20 cellular contexts compared by ENCODE assay signal in the genomic region with DNA sequence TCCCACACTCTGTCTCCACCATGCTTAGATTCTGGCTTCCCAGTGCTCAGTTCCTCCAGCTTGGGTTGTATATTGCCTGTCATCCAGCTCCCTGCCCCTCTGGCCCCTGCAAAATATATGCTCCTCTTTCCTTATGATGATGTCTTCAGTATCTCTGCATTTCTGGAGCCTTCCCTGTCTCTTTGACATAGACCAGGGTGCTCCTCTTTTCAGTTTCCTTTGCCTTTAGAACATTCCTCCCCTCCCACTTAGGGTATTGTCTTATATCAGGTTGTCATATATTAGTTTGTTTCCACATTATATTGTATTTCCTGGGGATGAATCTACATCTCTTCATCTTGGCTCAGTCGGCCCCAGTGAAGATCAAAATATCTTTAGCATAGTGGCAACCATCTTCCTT.
DNase-seq lines count a peak whose midpoint lies in the region; ATAC-seq, FAIRE-seq and TF ChIP-seq lines count a peak whose summit lies in the region.
"Had no signal": no experiment of that assay in that cellular context is flagged by ENCODE, and none has a peak within 500 bp of the region (broad histone marks: within the 10 kb centered on the region; RNA-seq: fewer than 3 reads in every experiment).

No MANE protein-coding gene starts in this region.

- H3K23me2 ChIP-seq in H1 (ENCODE audit: low read depth, low read length): no peaks in the 10 kb centered on the region

- H3K4me1 Mint-ChIP-seq in T-helper 2 cell treated with Interferon-gamma antibody and Interleukin-4, amounts not matched to agents 5 μg/mL and 100 μg/mL, for 36 hours (ENCODE audit: low read depth): peaks cover 69% of the 10 kb centered on the region
- peaks cover 72% of the 10 kb centered on the region for H3K4me1 Mint-ChIP-seq in stimulated activated naive CD8-positive, alpha-beta T cell treated with anti-CD3 and anti-CD28 coated beads, Interleukin-15, Interleukin-2, amounts not matched to agents 100 ng/mL and 50 ng/mL, for 24 hours (ENCODE audit: low read depth)
- H3K4me1 Mint-ChIP-seq: GM23338 had no signal

- H3K4me3 ChIP-seq in H1 (ENCODE audit: extremely low read depth in 1 of 4, insufficient read depth in 2 of 4, low read depth in 3 of 4, low read length in 4 of 4): no peak overlapping the region
- H3K4me3 ChIP-seq: GM23338 had no signal

- H3K4me1 ChIP-seq in H1 (replicated peaks in 1 of 4; ENCODE audit: control insufficient read depth in 3 of 4, insufficient read depth in 4 of 4, low read length in 3 of 4): no peaks in the 10 kb centered on the region

- no peak overlapping the region for H2BK5ac ChIP-seq in H1 (ENCODE audit: low read depth, low read length)

- no peak for ATAC-seq in stimulated activated naive CD8-positive, alpha-beta T cell treated with anti-CD3 and anti-CD28 coated beads, Interleukin-15, Interleukin-2, amounts not matched to agents 100 U/mL and 50 U/mL, for 24 hours
- no peak for ATAC-seq in GM21423 (IDR thresholded peaks at IDR 0.05; ENCODE audit: unreplicated experiment)
- ATAC-seq: GM23338 had no signal

- no peaks in the 10 kb centered on the region for H3K27me3 ChIP-seq in H1 (replicated peaks in 1 of 4; ENCODE audit: control insufficient read depth in 3 of 4, extremely low read depth in 1 of 4, insufficient read depth in 3 of 4, low read length in 3 of 4)

- 83% methylated on average over 1 of the region's 1 CpG; no CpG with 5 or more reads in 1 of the 2 experiments for WGBS in H1 (ENCODE audit: extremely low coverage in 1 of 2, insufficient coverage in 1 of 2, insufficient read length in 1 of 2, insufficient replicate concordance in 2 of 2, low coverage in 1 of 2, low lambda C conversion rate in 2 of 2, missing lambda C conversion rate in 1 of 2), 2 experiments

- H2BK120ac ChIP-seq in H1 (replicated peaks; ENCODE audit: low read depth, low read length): no peak overlapping the region

- no peaks in the 10 kb centered on the region for H3K79me2 ChIP-seq in H1 (ENCODE audit: control insufficient read depth in 1 of 2, insufficient read depth in 2 of 2, low read length in 2 of 2)

- TF ChIP-seq CTCF in H1 (IDR thresholded peaks at IDR 0.05; ENCODE audit: control extremely low read depth in 1 of 3, insufficient read depth in 1 of 3, low read depth in 1 of 3, low read length in 3 of 3) (no peak), GM13976 (IDR thresholded peaks at IDR 0.05; ENCODE audit: borderline replicate concordance, control extremely low read depth, extremely low read depth, insufficient read depth, missing control alignments) (no peak)

- peak overlapping the region; percentile 83 for H3K27ac Mint-ChIP-seq in T-helper 2 cell treated with Interferon-gamma antibody and Interleukin-4, amounts not matched to agents 5 μg/mL and 100 μg/mL, for 36 hours
- peak overlapping the region; percentile 97 for H3K27ac Mint-ChIP-seq in stimulated activated naive CD8-positive, alpha-beta T cell treated with anti-CD3 and anti-CD28 coated beads, Interleukin-15, Interleukin-2, amounts not matched to agents 100 ng/mL and 50 ng/mL, for 24 hours
- H3K27ac Mint-ChIP-seq: GM23338, IgD-negative memory B cell had no signal

- H2BK20ac ChIP-seq in H1 (ENCODE audit: low read length): no peak overlapping the region

- CTCF ChIA-PET in H1 (lab: Charles Lee; ENCODE audit: partially characterized antibody): no interaction called here

- no peak overlapping the region for H3K9ac ChIP-seq in H1 (replicated peaks in 1 of 4; ENCODE audit: extremely low read depth in 1 of 4, low read depth in 3 of 4, low read length in 3 of 4)

- H3K14ac ChIP-seq in H1 (ENCODE audit: insufficient read length): no peak overlapping the region

- POLR2A ChIA-PET in H1 (lab: Charles Lee; ENCODE audit: partially characterized antibody): no interaction called here

- in situ Hi-C loops in GM13976 (cut with MboI; ENCODE audit: low sequenced_read_pairs, unreplicated experiment): no loop called here

- 0 out of 2 replicates have a peak overlapping the region, but pooled peaks have one; percentile 14 for H4K8ac ChIP-seq in H1 (ENCODE audit: extremely low read depth, insufficient read depth, low read length)

- TF ChIP-seq EP300 in H1 (IDR thresholded peaks at IDR 0.05; ENCODE audit: borderline replicate concordance in 1 of 2, low read depth in 2 of 2, low read length in 2 of 2): no peak

- no peak overlapping the region for H2BK15ac ChIP-seq in H1 (ENCODE audit: low read length)

- H4K91ac ChIP-seq in H1 (replicated peaks; ENCODE audit: insufficient read length, low read length): no peak overlapping the region

- no peak overlapping the region for H3K4ac ChIP-seq in H1 (replicated peaks; ENCODE audit: insufficient read length, low read depth, low read length)

- H4K20me1 ChIP-seq in H1 (replicated peaks in 1 of 2; ENCODE audit: control insufficient read depth in 1 of 2, insufficient read depth in 2 of 2, low read length in 2 of 2): no peaks in the 10 kb centered on the region

- no peak overlapping the region for H2BK12ac ChIP-seq in H1 (ENCODE audit: low read depth, low read length)

- no peak for TF ChIP-seq RAD21 in H1 (IDR thresholded peaks at IDR 0.05 in 1 of 2, conservative IDR thresholded peaks at IDR 0.05 in 1 of 2; ENCODE audit: low read depth in 2 of 2, low read length in 2 of 2)

- H3K4me2 ChIP-seq in H1 (ENCODE audit: insufficient read depth in 1 of 2, low read depth in 2 of 2, low read length in 2 of 2): no peak overlapping the region
- H3K4me2 ChIP-seq: GM23338 had no signal

- H3K9me3 Mint-ChIP-seq in T-helper 2 cell treated with Interferon-gamma antibody and Interleukin-4, amounts not matched to agents 5 μg/mL and 100 μg/mL, for 36 hours: no peaks in the 10 kb centered on the region
- H3K9me3 Mint-ChIP-seq in stimulated activated naive CD8-positive, alpha-beta T cell treated with anti-CD3 and anti-CD28 coated beads, Interleukin-15, Interleukin-2, amounts not matched to agents 100 ng/mL and 50 ng/mL, for 24 hours: peaks cover 4% of the 10 kb centered on the region
- H3K9me3 Mint-ChIP-seq: GM23338, IgD-negative memory B cell had no signal

- peak overlapping the region; percentile 67 for H3K4me3 Mint-ChIP-seq in T-helper 2 cell treated with Interferon-gamma antibody and Interleukin-4, amounts not matched to agents 5 μg/mL and 100 μg/mL, for 36 hours
- peak overlapping the region; percentile 83 for H3K4me3 Mint-ChIP-seq in stimulated activated naive CD8-positive, alpha-beta T cell treated with anti-CD3 and anti-CD28 coated beads, Interleukin-15, Interleukin-2, amounts not matched to agents 100 ng/mL and 50 ng/mL, for 24 hours
- H3K4me3 Mint-ChIP-seq: GM23338 had no signal

- no peaks in the 10 kb centered on the region for H3K79me1 ChIP-seq in H1 (ENCODE audit: low read depth, low read length)

- H3K27me3 Mint-ChIP-seq in T-helper 2 cell treated with Interferon-gamma antibody and Interleukin-4, amounts not matched to agents 5 μg/mL and 100 μg/mL, for 36 hours (ENCODE audit: low read depth): no peaks in the 10 kb centered on the region
- H3K27me3 Mint-ChIP-seq in stimulated activated naive CD8-positive, alpha-beta T cell treated with anti-CD3 and anti-CD28 coated beads, Interleukin-15, Interleukin-2, amounts not matched to agents 100 ng/mL and 50 ng/mL, for 24 hours: no peaks in the 10 kb centered on the region

- no peak overlapping the region for H2AK5ac ChIP-seq in H1 (ENCODE audit: low read depth, low read length)

- no peaks in the 10 kb centered on the region for H3K36me3 ChIP-seq in H1 (ENCODE audit: control insufficient read depth in 2 of 4, insufficient read depth in 4 of 4, low read length in 3 of 4)

- no peak for DNase-seq in T-helper 2 cell treated with Interferon-gamma antibody and Interleukin-4, amounts not matched to agents 5 μg/mL and 100 μg/mL, for 36 hours (ENCODE audit: low spot score)
- DNase-seq in T-helper 2 cell (no peak), H1 (ENCODE audit: low read depth in 1 of 2, low spot score in 2 of 2) (no peak), GM13976 (ENCODE audit: low spot score) (no peak)
- DNase-seq in stimulated activated naive CD8-positive, alpha-beta T cell treated with anti-CD3 and anti-CD28 coated beads, Interleukin-15, Interleukin-2, amounts not matched to agents 100 U/mL and 50 U/mL, for 24 hours: no peak
- DNase-seq in activated CD8-positive, alpha-beta memory T cell treated with anti-CD3 and anti-CD28 coated beads for 24 hours: no peak
- DNase-seq: C1 segment of cervical spinal cord, Calu3, DMS79, NCI-H1417, NCI-H1930, NCI-H2171 treated with DMSO at 0.1 percent for 48 hours, NCI-H524, SIG-M5 had no signal

- no peak overlapping the region for H3K18ac ChIP-seq in H1 (ENCODE audit: extremely low read depth, low read length)

- TF ChIP-seq POLR2A in H1 (IDR thresholded peaks at IDR 0.05; ENCODE audit: control extremely low read depth in 1 of 2, low read depth in 2 of 2, low read length in 2 of 2): no peak

- H4K5ac ChIP-seq in H1 (ENCODE audit: insufficient read length, low read depth, low read length): no peak overlapping the region

- H3K27ac ChIP-seq in H1 (ENCODE audit: low read depth, low read length): no peak overlapping the region
- H3K27ac ChIP-seq: 22Rv1 had no signal

- peaks cover 1% of the 10 kb centered on the region for H3K36me3 Mint-ChIP-seq in T-helper 2 cell treated with Interferon-gamma antibody and Interleukin-4, amounts not matched to agents 5 μg/mL and 100 μg/mL, for 36 hours (ENCODE audit: low read depth)
- peaks cover 39% of the 10 kb centered on the region for H3K36me3 Mint-ChIP-seq in stimulated activated naive CD8-positive, alpha-beta T cell treated with anti-CD3 and anti-CD28 coated beads, Interleukin-15, Interleukin-2, amounts not matched to agents 100 ng/mL and 50 ng/mL, for 24 hours (ENCODE audit: low read depth)

- H3K56ac ChIP-seq in H1 (replicated peaks; ENCODE audit: insufficient read length, low read depth, low read length): no peak overlapping the region

- H3K9me3 ChIP-seq in H1 (ENCODE audit: insufficient read depth in 2 of 2, low read depth in 1 of 2, low read length in 1 of 2): no peaks in the 10 kb centered on the region

- no peak overlapping the region for H2AFZ ChIP-seq in H1 (ENCODE audit: low read length)
- H2AFZ ChIP-seq: GM23338 had no signal

- FAIRE-seq in H1 (lab: Jason Lieb, UNC): no peak
- FAIRE-seq: GM12891 had no signal

- H3K23ac ChIP-seq in H1 (ENCODE audit: insufficient read length): no peak overlapping the region

TF ChIP-seq in H1, 55 proteins besides CTCF, POLR2A, EP300 and RAD21 (continues in another document):
- TF ChIP-seq RBBP5 (IDR thresholded peaks at IDR 0.05; ENCODE audit: borderline replicate concordance, low read depth, low read length): no peak
- no peak for TF ChIP-seq CBX5 (IDR thresholded peaks at IDR 0.05; ENCODE audit: low read depth, low read length)
- no peak for TF ChIP-seq TAF1 (IDR thresholded peaks at IDR 0.05; ENCODE audit: low read depth, low read length)
- no peak for TF ChIP-seq SP2 (IDR thresholded peaks at IDR 0.05; ENCODE audit: low read length)
- TF ChIP-seq, protein P1, sequence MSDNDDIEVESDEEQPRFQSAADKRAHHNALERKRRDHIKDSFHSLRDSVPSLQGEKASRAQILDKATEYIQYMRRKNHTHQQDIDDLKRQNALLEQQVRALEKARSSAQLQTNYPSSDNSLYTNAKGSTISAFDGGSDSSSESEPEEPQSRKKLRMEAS (IDR thresholded peaks at IDR 0.05): no peak
- TF ChIP-seq EGR1 (IDR thresholded peaks at IDR 0.05; ENCODE audit: borderline replicate concordance, low read depth, low read length): no peak
- no peak for TF ChIP-seq HDAC2 (IDR thresholded peaks at IDR 0.05; ENCODE audit: borderline replicate concordance in 1 of 2, low read depth in 2 of 2, low read length in 2 of 2)
